28 cellular contexts compared by ENCODE assay signal in genomic region chr7:136502162-136502561, GRCh38.
"Had no signal": no experiment of that assay in that cellular context is flagged by ENCODE, and none has a peak within 500 bp of the region (broad histone marks: within the 10 kb centered on the region; RNA-seq: fewer than 3 reads in every experiment).

No MANE protein-coding gene starts in this region.

- H3K4me1 ChIP-seq: colonic mucosa, esophagus muscularis mucosa, gastrocnemius medialis, prostate gland, right atrium auricular region, spleen, tibial nerve, upper lobe of left lung had no signal

- H3K9me3 Mint-ChIP-seq: endodermal cell, mesothelial cell of epicardium, neural crest cell had no signal

- H3K79me2 ChIP-seq: hepatocyte had no signal

- H3K27me3 ChIP-seq: colonic mucosa, esophagus muscularis mucosa, gastrocnemius medialis, hepatocyte, neutrophil, right atrium auricular region, spleen, tibial nerve, upper lobe of left lung had no signal

- FAIRE-seq: endothelial cell of umbilical vein, urothelium cell line had no signal

- H3K4me3 Mint-ChIP-seq: dendritic cell treated with granulocyte-macrophage colony-stimulating factor and Interleukin-4, amounts not matched to agents 40 ng/mL and 50 ng/mL, for 4 days; endodermal cell; memory B cell; mesothelial cell of epicardium; naive B cell; natural killer cell treated with Interleukin-12 subunit alpha and Interleukin-12 subunit beta and Interleukin-15 and Interleukin-18, amount 100 ng/mL, for 72 hours; neural crest cell; stimulated activated naive B cell treated with anti-CD40 and anti-IgM and Interleukin-4, amounts not matched to agents 10 μg/mL and 1 μg/mL and 100 μg/mL, for 72 hours; stimulated activated naive CD8-positive, alpha-beta T cell treated with anti-CD3 and anti-CD28 coated beads, Interleukin-15, Interleukin-2, amounts not matched to agents 100 ng/mL and 50 ng/mL, for 24 hours had no signal

- H3K36me3 ChIP-seq: colonic mucosa, esophagus muscularis mucosa, gastrocnemius medialis, neutrophil, prostate gland, right atrium auricular region, spleen, thoracic aorta, tibial nerve, upper lobe of left lung had no signal

- H3K4me1 Mint-ChIP-seq: endodermal cell; memory B cell; naive B cell; stimulated activated naive B cell treated with anti-CD40 and anti-IgM and Interleukin-4, amounts not matched to agents 10 μg/mL and 1 μg/mL and 100 μg/mL, for 72 hours had no signal

- H2AFZ ChIP-seq: hepatocyte had no signal

- H3K27ac ChIP-seq: colonic mucosa, esophagus muscularis mucosa, gastrocnemius medialis, hepatocyte, neutrophil, prostate gland, right atrium auricular region, spleen, thoracic aorta, tibial nerve, upper lobe of left lung had no signal

- H3K9me3 ChIP-seq: colonic mucosa, esophagus muscularis mucosa, gastrocnemius medialis, prostate gland, right atrium auricular region, spleen, thoracic aorta, tibial nerve, upper lobe of left lung had no signal

- H3K36me3 Mint-ChIP-seq: memory B cell; mesothelial cell of epicardium; naive B cell; stimulated activated naive B cell treated with anti-CD40 and anti-IgM and Interleukin-4, amounts not matched to agents 10 μg/mL and 1 μg/mL and 100 μg/mL, for 72 hours had no signal

- H3K4me2 ChIP-seq: hepatocyte had no signal

- H3K27me3 Mint-ChIP-seq: dendritic cell treated with granulocyte-macrophage colony-stimulating factor and Interleukin-4, amounts not matched to agents 40 ng/mL and 50 ng/mL, for 4 days; memory B cell; naive B cell; natural killer cell treated with Interleukin-12 subunit alpha and Interleukin-12 subunit beta and Interleukin-15 and Interleukin-18, amount 100 ng/mL, for 72 hours; stimulated activated naive B cell treated with anti-CD40 and anti-IgM and Interleukin-4, amounts not matched to agents 10 μg/mL and 1 μg/mL and 100 μg/mL, for 72 hours; stimulated activated naive CD8-positive, alpha-beta T cell treated with anti-CD3 and anti-CD28 coated beads, Interleukin-15, Interleukin-2, amounts not matched to agents 100 ng/mL and 50 ng/mL, for 24 hours had no signal

- DNase-seq: colonic mucosa; effector CD8-positive, alpha-beta T cell; endodermal cell; gastrocnemius medialis; head of caudate nucleus; kidney; mucosa of descending colon; naive B cell; spleen; stimulated activated CD4-positive, alpha-beta T cell treated with anti-CD3 and anti-CD28 coated beads, Interleukin-2, amount 100 ng/mL, for 48 hours; stimulated activated naive B cell treated with anti-CD40 and anti-IgM and Interleukin-4, amounts not matched to agents 10 μg/mL and 1 μg/mL and 100 μg/mL, for 72 hours; upper lobe of left lung had no signal

- H3K27ac Mint-ChIP-seq: dendritic cell treated with granulocyte-macrophage colony-stimulating factor and Interleukin-4, amounts not matched to agents 40 ng/mL and 50 ng/mL, for 4 days; endodermal cell; memory B cell; mesothelial cell of epicardium; naive B cell; natural killer cell treated with Interleukin-12 subunit alpha and Interleukin-12 subunit beta and Interleukin-15 and Interleukin-18, amount 100 ng/mL, for 72 hours; stimulated activated naive B cell treated with anti-CD40 and anti-IgM and Interleukin-4, amounts not matched to agents 10 μg/mL and 1 μg/mL and 100 μg/mL, for 72 hours; stimulated activated naive CD8-positive, alpha-beta T cell treated with anti-CD3 and anti-CD28 coated beads, Interleukin-15, Interleukin-2, amounts not matched to agents 100 ng/mL and 50 ng/mL, for 24 hours had no signal

- H3K4me3 ChIP-seq: colonic mucosa, esophagus muscularis mucosa, gastrocnemius medialis, hepatocyte, lung, mucosa of descending colon, prostate gland, right atrium auricular region, spleen, thoracic aorta, tibial nerve, upper lobe of left lung had no signal
